16 cellular contexts compared by ENCODE assay signal in genomic region chr17:19305761-19306159, GRCh38. TPM values are rescaled to one million over a fixed set of nuclear protein-coding genes. Genes with fewer than 3 reads are reported as not detected.
A peak's percentile ranks its signal among the peaks of the same experiment; 100 is the strongest.
DNase-seq lines count a peak whose midpoint lies in the region; ATAC-seq and TF ChIP-seq lines count a peak whose summit lies in the region.
"Had no signal": no experiment of that assay in that cellular context is flagged by ENCODE, and none has a peak within 500 bp of the region (broad histone marks: within the 10 kb centered on the region; RNA-seq: fewer than 3 reads in every experiment).

No MANE protein-coding gene starts in this region.

- POLR2A ChIA-PET in activated B cell treated with CpG ODN at 0.5 μM for 24 hours (lab: Charles Lee): interaction anchor here (0.6 to 2.4 kb wide), 7 partner anchors 8 to 242 kb away, joined by 3 to 14 read pairs (median 4); partner anchors contain the start of genes B9D1 and MAPK7

- TF ChIP-seq CTCF in natural killer cell (IDR thresholded peaks at IDR 0.05) (no peak), activated B cell treated with CpG ODN at 0.5 μM for 24 hours (IDR thresholded peaks at IDR 0.05) (no peak), type B pancreatic cell (conservative IDR thresholded peaks at IDR 0.05) (no peak)

- no peaks in the 10 kb centered on the region for H3K9me3 Mint-ChIP-seq in natural killer cell treated with Interleukin-12 subunit alpha and Interleukin-12 subunit beta and Interleukin-15 and Interleukin-18, amount 100 ng/mL, for 72 hours
- H3K9me3 Mint-ChIP-seq in natural killer cell (no peaks in the 10 kb centered on the region), activated B cell treated with CpG ODN at 0.5 μM for 24 hours (no peaks in the 10 kb centered on the region), type B pancreatic cell (no peaks in the 10 kb centered on the region)
- H3K9me3 Mint-ChIP-seq: activated naive CD4-positive, alpha-beta T cell treated with anti-CD3 and anti-CD28 coated beads, Interleukin-2, amount 50 U/mL, for 72 hours; stimulated activated naive CD8-positive, alpha-beta T cell treated with anti-CD3 and anti-CD28 coated beads, Interleukin-15, amount 100 ng/mL, for 72 hours had no signal

- no peak for ATAC-seq in natural killer cell treated with Interleukin-12 subunit alpha and Interleukin-12 subunit beta and Interleukin-15 and Interleukin-18, amount 100 ng/mL, for 72 hours
- no peak for ATAC-seq in natural killer cell
- no peak for ATAC-seq in activated B cell treated with CpG ODN at 0.5 μM for 24 hours (ENCODE audit: low read depth)

- H3K4me1 Mint-ChIP-seq in natural killer cell treated with Interleukin-12 subunit alpha and Interleukin-12 subunit beta and Interleukin-15 and Interleukin-18, amount 100 ng/mL, for 72 hours (ENCODE audit: low read depth in 2 of 2): peaks cover 21 to 24% of the 10 kb centered on the region in 2 donors
- H3K4me1 Mint-ChIP-seq in natural killer cell (peaks cover 15 to 16% of the 10 kb centered on the region in 2 donors), activated B cell treated with CpG ODN at 0.5 μM for 24 hours (peaks cover 77% of the 10 kb centered on the region), type B pancreatic cell (ENCODE audit: unreplicated experiment) (peaks cover 8% of the 10 kb centered on the region)

- peak overlapping the region; percentile 25 to 62 for H3K27ac Mint-ChIP-seq in natural killer cell treated with Interleukin-12 subunit alpha and Interleukin-12 subunit beta and Interleukin-15 and Interleukin-18, amount 100 ng/mL, for 72 hours
- H3K27ac Mint-ChIP-seq in natural killer cell (peak overlapping the region in 1 of 2 donors; percentile 73), activated B cell treated with CpG ODN at 0.5 μM for 24 hours (peak overlapping the region; percentile 69), type B pancreatic cell (no peak overlapping the region)
- H3K27ac Mint-ChIP-seq: activated naive CD4-positive, alpha-beta T cell treated with anti-CD3 and anti-CD28 coated beads, Interleukin-2, amount 50 U/mL, for 72 hours had no signal

- H3K27me3 ChIP-seq in layer of hippocampus (ENCODE audit: control insufficient read depth, insufficient read depth, low read length): no peaks in the 10 kb centered on the region
- H3K27me3 ChIP-seq: breast epithelium, esophagus muscularis mucosa had no signal

- CTCF ChIA-PET in activated B cell treated with CpG ODN at 0.5 μM for 24 hours (lab: Charles Lee): interaction anchor here (0.8 to 2.2 kb wide), 4 partner anchors 21 to 439 kb away, joined by 3 to 15 read pairs (median 4); no protein-coding TSS in a partner anchor

- intact Hi-C loops in natural killer cell (cut with micrococcal nuclease): no loop called here
- intact Hi-C loops in activated B cell treated with CpG ODN at 0.5 μM for 24 hours (cut with micrococcal nuclease): loop anchor here (1.0 to 5.0 kb wide), 7 partner anchors 15 to 1468 kb away; partner anchors contain the start of genes MAPK7 and SREBF1

- H3K36me3 Mint-ChIP-seq in natural killer cell treated with Interleukin-12 subunit alpha and Interleukin-12 subunit beta and Interleukin-15 and Interleukin-18, amount 100 ng/mL, for 72 hours: no peaks in the 10 kb centered on the region
- H3K36me3 Mint-ChIP-seq in natural killer cell: no peaks in the 10 kb centered on the region
- H3K36me3 Mint-ChIP-seq in activated B cell treated with CpG ODN at 0.5 μM for 24 hours (ENCODE audit: low read depth): peaks cover 4% of the 10 kb centered on the region
- peaks cover 6% of the 10 kb centered on the region for H3K36me3 Mint-ChIP-seq in type B pancreatic cell

- H3K27me3 Mint-ChIP-seq in natural killer cell treated with Interleukin-12 subunit alpha and Interleukin-12 subunit beta and Interleukin-15 and Interleukin-18, amount 100 ng/mL, for 72 hours: peaks cover 0 to 11% of the 10 kb centered on the region in 2 donors
- H3K27me3 Mint-ChIP-seq in natural killer cell (ENCODE audit: low read depth in 2 of 2): peaks cover 0 to 2% of the 10 kb centered on the region in 2 donors
- H3K27me3 Mint-ChIP-seq in activated B cell treated with CpG ODN at 0.5 μM for 24 hours: no peaks in the 10 kb centered on the region
- H3K27me3 Mint-ChIP-seq in type B pancreatic cell: no peaks in the 10 kb centered on the region

- no peak for DNase-seq in natural killer cell treated with Interleukin-12 subunit alpha and Interleukin-12 subunit beta and Interleukin-15 and Interleukin-18, amount 100 ng/mL, for 72 hours (ENCODE audit: low spot score)
- no peak for DNase-seq in natural killer cell
- DNase-seq in activated B cell treated with CpG ODN at 0.5 μM for 24 hours: no peak
- no peak for DNase-seq in HUDEP-2 (lab: John Stamatoyannopoulos, UW; ENCODE audit: unreplicated experiment in 76 of 76)
- DNase-seq in NOMO-1 treated with dmso at 0.1 percent for 144 hours (lab: John Stamatoyannopoulos, UW; ENCODE audit: unreplicated experiment): no peak
- no peak for DNase-seq in EL
- DNase-seq in type B pancreatic cell (ENCODE audit: extremely low spot score, unreplicated experiment): no peak
- DNase-seq: COR-L47, NCI-H2107, PC-9, SK-N-SH had no signal

- H3K27ac ChIP-seq in layer of hippocampus (ENCODE audit: low read depth, low read length): peak overlapping the region; percentile 95
- H3K27ac ChIP-seq: breast epithelium, esophagus muscularis mucosa, PC-9 had no signal

- peak overlapping the region; percentile 73 for H3K4me3 Mint-ChIP-seq in natural killer cell treated with Interleukin-12 subunit alpha and Interleukin-12 subunit beta and Interleukin-15 and Interleukin-18, amount 100 ng/mL, for 72 hours
- H3K4me3 Mint-ChIP-seq in natural killer cell (no peak overlapping the region), activated B cell treated with CpG ODN at 0.5 μM for 24 hours (peak overlapping the region; percentile 68), type B pancreatic cell (no peak overlapping the region)

RNA-seq across cellular contexts. Expression of gene B9D1, which starts 56.8 kb away (rescaled TPM):
- 1 to 10 TPM; 2.2 to 4.9 TPM for total RNA-seq in natural killer cell treated with Interleukin-12 subunit alpha and Interleukin-12 subunit beta and Interleukin-15 and Interleukin-18, amount 100 ng/mL, for 72 hours
- 1 to 10 TPM; 3.1 to 7.5 (median 3.7) TPM for total RNA-seq in natural killer cell
- 3.3 and 6.7 TPM in 2 replicates for total RNA-seq in activated B cell treated with CpG ODN at 0.5 μM for 24 hours
- total RNA-seq in type B pancreatic cell (ENCODE audit: low replicate concordance): 13.8 and 23.2 TPM in 2 replicates

Comparison
In these comparisons a context has a peak if more than half of its experiments do, and no peak if none do; other contexts are left out.
1. H3K4me3 Mint-ChIP-seq: peak in natural killer cell treated with Interleukin-12 subunit alpha and Interleukin-12 subunit beta and Interleukin-15 and Interleukin-18, amount 100 ng/mL, for 72 hours (single experiment) and activated B cell treated with CpG ODN at 0.5 μM for 24 hours (single experiment); none in natural killer cell (single experiment) and type B pancreatic cell (single experiment).